In the genomic region with DNA sequence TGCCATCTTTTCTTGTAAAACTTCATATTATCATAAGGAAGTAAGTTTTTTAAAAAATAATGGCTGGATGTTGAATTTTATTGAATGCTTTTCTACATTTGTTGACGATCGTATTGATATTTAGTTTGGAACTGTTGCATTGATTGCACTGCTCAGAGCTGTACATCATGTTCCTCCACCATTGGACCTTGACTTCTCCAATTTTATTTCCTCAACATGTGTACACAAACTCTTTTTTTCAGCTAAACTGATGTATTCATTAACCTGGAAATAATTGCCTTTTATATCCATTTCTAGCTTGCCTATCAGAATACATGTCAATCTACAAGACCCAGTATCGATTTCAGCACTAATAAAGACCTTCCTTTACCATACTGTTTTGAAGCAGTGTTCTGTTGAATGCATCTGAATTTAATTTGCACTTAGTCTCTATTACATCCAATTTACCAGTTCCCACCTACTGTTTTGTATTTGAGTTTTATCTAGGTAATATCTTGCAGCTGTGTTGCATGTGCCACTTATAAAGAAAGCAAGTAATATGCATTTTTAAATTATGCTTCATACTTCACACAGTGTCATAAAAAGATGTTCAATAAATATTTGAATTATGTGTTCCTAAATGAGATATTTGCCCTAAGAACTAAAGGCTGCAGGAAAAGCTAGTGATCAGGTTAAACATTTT, we compare ENCODE assay signal across 30 cellular contexts. TPM values are rescaled to one million over a fixed set of nuclear protein-coding genes. Genes with fewer than 3 reads are reported as not detected.
A peak's percentile ranks its signal among the peaks of the same experiment; 100 is the strongest.
DNase-seq lines count a peak whose midpoint lies in the region; ATAC-seq, FAIRE-seq and TF ChIP-seq lines count a peak whose summit lies in the region.
"Had no signal": no experiment of that assay in that cellular context is flagged by ENCODE, and none has a peak within 500 bp of the region (broad histone marks: within the 10 kb centered on the region; RNA-seq: fewer than 3 reads in every experiment).

No MANE protein-coding gene starts in this region.

- H3K9ac ChIP-seq in DND-41 (ENCODE audit: low read depth, low read length) = no peak overlapping the region
- no peak overlapping the region for H3K9ac ChIP-seq in GM12878 (ENCODE audit: control insufficient read depth, insufficient read depth, low read length)

- BruUV-seq in GM12878 (replicated peaks; lab: Mats Ljungman, UMichigan) = no TSS peak

- peaks cover 8% of the 10 kb centered on the region for H3K36me3 Mint-ChIP-seq in neural crest cell (ENCODE audit: low read depth)
- peaks cover 24 to 27% of the 10 kb centered on the region in 2 donors for H3K36me3 Mint-ChIP-seq in activated naive CD4-positive, alpha-beta T cell treated with anti-CD3 and anti-CD28 coated beads, Interleukin-2, amount 50 U/mL, for 72 hours

- H3K9me3 Mint-ChIP-seq in neural crest cell = no peaks in the 10 kb centered on the region
- no peaks in the 10 kb centered on the region for H3K9me3 Mint-ChIP-seq in activated naive CD4-positive, alpha-beta T cell treated with anti-CD3 and anti-CD28 coated beads, Interleukin-2, amount 50 U/mL, for 72 hours
- H3K9me3 Mint-ChIP-seq: activated B cell treated with CpG ODN at 0.5 μM for 24 hours; activated naive CD8-positive, alpha-beta T cell treated with anti-CD3 and anti-CD28 coated beads, Interleukin-2, amount 10 ng/mL, durations not matched to agents 7 days and 5 days; activated T-cell treated with anti-CD3 and anti-CD28 coated beads, Interleukin-2, amount 50 U/mL, for 4 hours; CD4-positive, alpha-beta T cell; immature natural killer cell; memory B cell had no signal

- WGBS in GM12878 (ENCODE audit: insufficient coverage, insufficient replicate concordance, low lambda C conversion rate, missing lambda C conversion rate) = 98% methylated on average over 3 of the region's 3 CpGs

- H3K27me3 Mint-ChIP-seq in neural crest cell (ENCODE audit: low read depth) = no peaks in the 10 kb centered on the region
- H3K27me3 Mint-ChIP-seq: activated B cell treated with CpG ODN at 0.5 μM for 24 hours; activated CD8-positive, alpha-beta memory T cell treated with anti-CD3 and anti-CD28 coated beads, Interleukin-2, amount 10 ng/mL, durations not matched to agents 7 days and 5 days; activated naive CD8-positive, alpha-beta T cell treated with anti-CD3 and anti-CD28 coated beads, Interleukin-2, amount 10 ng/mL, durations not matched to agents 7 days and 5 days; CD4-positive, alpha-beta T cell; memory B cell had no signal

- peaks cover 52% of the 10 kb centered on the region for H4K20me1 ChIP-seq in DND-41 (ENCODE audit: insufficient read depth, low read length)
- no peaks in the 10 kb centered on the region for H4K20me1 ChIP-seq in GM12878 (ENCODE audit: control insufficient read depth, insufficient read depth)

- H3K27ac ChIP-seq in DND-41 (ENCODE audit: low read length) = no peak overlapping the region
- H3K27ac ChIP-seq in GM12878 (ENCODE audit: control insufficient read depth, insufficient read depth) = no peak overlapping the region
- H3K27ac ChIP-seq: ascending aorta, coronary artery, epithelial cell of prostate, ovary had no signal

- FAIRE-seq in GM12878 (lab: Jason Lieb, UNC) = no peak

- no peak overlapping the region for H3K27ac Mint-ChIP-seq in neural crest cell (ENCODE audit: unreplicated experiment)
- no peak overlapping the region for H3K27ac Mint-ChIP-seq in activated naive CD4-positive, alpha-beta T cell treated with anti-CD3 and anti-CD28 coated beads, Interleukin-2, amount 50 U/mL, for 72 hours
- H3K27ac Mint-ChIP-seq: activated B cell treated with CpG ODN at 0.5 μM for 24 hours; activated CD8-positive, alpha-beta memory T cell treated with anti-CD3 and anti-CD28 coated beads, Interleukin-2, amount 10 ng/mL, durations not matched to agents 7 days and 5 days; activated naive CD8-positive, alpha-beta T cell treated with anti-CD3 and anti-CD28 coated beads, Interleukin-2, amount 10 ng/mL, durations not matched to agents 7 days and 5 days; CD4-positive, alpha-beta T cell; memory B cell had no signal

- SMC1A ChIA-PET in GM12878 (lab: Charles Lee; ENCODE audit: uncharacterized antibody, unreplicated experiment) = interaction anchor here (0.6 to 1.8 kb wide), 8 partner anchors 17 to 823 kb away, joined by 3 to 7 read pairs (median 3); no protein-coding TSS in a partner anchor

- no peak overlapping the region for H2AFZ ChIP-seq in DND-41 (ENCODE audit: low read depth, low read length)
- no peak overlapping the region for H2AFZ ChIP-seq in GM12878 (ENCODE audit: control insufficient read depth, low read depth, low read length)

- RAD21 ChIA-PET in GM12878 (lab: Charles Lee; ENCODE audit: unreplicated experiment) = interaction anchor here (0.7 to 1.6 kb wide), 3 partner anchors 101 to 629 kb away, joined by 3 read pairs; no protein-coding TSS in a partner anchor

- in situ Hi-C loops in GM12878 (cut with MboI) = no loop called here
- in situ Hi-C loops in G401 (cut with HindIII; ENCODE audit: low sequenced_read_pairs) = no loop called here

- intact Hi-C loops in GM12878 (cut with micrococcal nuclease; ENCODE audit: unreplicated experiment) = no loop called here

- no peak for ATAC-seq in DND-41 (ENCODE audit: insufficient read depth, low read depth)
- no peak for ATAC-seq in GM12878
- no peak for ATAC-seq in activated naive CD4-positive, alpha-beta T cell treated with anti-CD3 and anti-CD28 coated beads, Interleukin-2, amount 50 U/mL, for 72 hours
- no peak for ATAC-seq in HG02840 (IDR thresholded peaks at IDR 0.05; ENCODE audit: low FRiP score, unreplicated experiment)
- ATAC-seq: activated CD8-positive, alpha-beta memory T cell treated with anti-CD3 and anti-CD28 coated beads, Interleukin-2, amount 10 ng/mL, durations not matched to agents 7 days and 5 days; activated T-cell treated with anti-CD3 and anti-CD28 coated beads, Interleukin-2, amount 50 U/mL, for 4 hours had no signal

- H3K4me1 Mint-ChIP-seq in neural crest cell = peaks cover 37% of the 10 kb centered on the region

- H3K9me3 ChIP-seq in DND-41 (ENCODE audit: insufficient read depth, low read length, severe bottlenecking) (no peaks in the 10 kb centered on the region), GM12878 (replicated peaks; ENCODE audit: control insufficient read depth, insufficient read depth, low read length) (no peaks in the 10 kb centered on the region)
- H3K9me3 ChIP-seq: ascending aorta, HAP-1, ovary had no signal

- TF ChIP-seq EP300 in GM12878 (IDR thresholded peaks at IDR 0.05; ENCODE audit: borderline replicate concordance in 1 of 2, control insufficient read depth in 1 of 2, low read depth in 2 of 2, low read length in 2 of 2) = no peak

- peak overlapping the region; percentile 3 for H3K4me3 Mint-ChIP-seq in neural crest cell
- H3K4me3 Mint-ChIP-seq: activated B cell treated with CpG ODN at 0.5 μM for 24 hours; activated CD8-positive, alpha-beta memory T cell treated with anti-CD3 and anti-CD28 coated beads, Interleukin-2, amount 10 ng/mL, durations not matched to agents 7 days and 5 days; activated naive CD8-positive, alpha-beta T cell treated with anti-CD3 and anti-CD28 coated beads, Interleukin-2, amount 10 ng/mL, durations not matched to agents 7 days and 5 days; activated T-cell treated with anti-CD3 and anti-CD28 coated beads, Interleukin-2, amount 50 U/mL, for 4 hours; CD4-positive, alpha-beta T cell; immature natural killer cell; memory B cell had no signal

- no peak for DNase-seq in DND-41
- DNase-seq in NCI-H2081 (lab: John Stamatoyannopoulos, UW) = peak; percentile 56 to 92
- no peak for DNase-seq in GM12878 (ENCODE audit: low read depth, low spot score)
- DNase-seq in neural crest cell (ENCODE audit: low read depth, low spot score) = no peak
- no peak for DNase-seq in G401 (ENCODE audit: low spot score)
- no peak for DNase-seq in activated naive CD4-positive, alpha-beta T cell treated with anti-CD3 and anti-CD28 coated beads, Interleukin-2, amount 50 U/mL, for 72 hours (ENCODE audit: low spot score in 2 of 2)
- DNase-seq: activated B cell treated with CpG ODN at 0.5 μM for 24 hours; activated CD4-positive, alpha-beta T cell treated with anti-CD3 and anti-CD28 coated beads, Interleukin-2, amount 50 U/mL, for 4 hours; activated CD8-positive, alpha-beta memory T cell treated with anti-CD3 and anti-CD28 coated beads, Interleukin-2, amount 10 ng/mL, durations not matched to agents 7 days and 5 days; activated gamma-delta T cell; activated naive CD8-positive, alpha-beta T cell treated with anti-CD3 and anti-CD28 coated beads, Interleukin-2, amount 10 ng/mL, durations not matched to agents 7 days and 5 days; activated T-cell treated with anti-CD3 and anti-CD28 coated beads, Interleukin-2, amount 50 U/mL, for 4 hours; CD4-positive, alpha-beta T cell; effector CD8-positive, alpha-beta T cell; EL; immature natural killer cell; Karpas-422; NCI-H187; NCI-H345; NCI-H82; ovary; stimulated activated CD4-positive, alpha-beta T cell treated with anti-CD3 and anti-CD28 coated beads, Interleukin-1b, Interleukin-23, amount 100 ng/mL, for 48 hours; stimulated activated naive CD4-positive, alpha-beta T cell treated with Interleukin-2 at 50 U/mL for 16 hours had no signal

- H3K4me3 ChIP-seq in DND-41 (ENCODE audit: low read depth in 1 of 2, low read length in 2 of 2) = no peak overlapping the region
- H3K4me3 ChIP-seq in GM12878 = 0 out of 2 replicates have a peak overlapping the region, but pooled peaks have one; percentile 8
- H3K4me3 ChIP-seq: ascending aorta, coronary artery, HAP-1, ovary, smooth muscle cell had no signal

- H3K4me1 ChIP-seq in DND-41 (ENCODE audit: insufficient read depth, low read length) (peaks cover 34% of the 10 kb centered on the region), GM12878 (ENCODE audit: control insufficient read depth, insufficient read depth, low read length) (0 out of 2 replicates have a peak, but pooled peaks cover 3% of the 10 kb centered on the region)

- POLR2A ChIA-PET in GM12878 (lab: Charles Lee) = interaction anchor here (1.3 kb wide), 1 partner anchor 12 kb away, joined by 3 read pairs; no protein-coding TSS in a partner anchor

- no peak for TF ChIP-seq POLR2A in GM12878 (IDR thresholded peaks at IDR 0.05; ENCODE audit: low read depth, low read length)

- no peak for TF ChIP-seq CTCF in DND-41 (IDR thresholded peaks at IDR 0.05; ENCODE audit: borderline replicate concordance, extremely low read depth, low read length, poor library complexity, severe bottlenecking)
- no peak for TF ChIP-seq CTCF in GM12878 (IDR thresholded peaks at IDR 0.05 in 2 of 3, conservative IDR thresholded peaks at IDR 0.05 in 1 of 3; ENCODE audit: control insufficient read depth in 2 of 3, extremely low read depth in 1 of 3, insufficient read depth in 1 of 3, low read depth in 3 of 3, low read length in 3 of 3)
- TF ChIP-seq CTCF in neural crest cell (conservative IDR thresholded peaks at IDR 0.05) = no peak

- H3K27me3 ChIP-seq in DND-41 (ENCODE audit: insufficient read depth, low read length, poor library complexity) = no peaks in the 10 kb centered on the region
- H3K27me3 ChIP-seq in GM12878 (replicated peaks in 1 of 2; ENCODE audit: control insufficient read depth in 2 of 2, insufficient read depth in 2 of 2, low read length in 1 of 2) = no peaks in the 10 kb centered on the region
- H3K27me3 ChIP-seq: ascending aorta, ovary had no signal

- H3K79me2 ChIP-seq in DND-41 (ENCODE audit: insufficient read depth, low read length) (peaks cover 94% of the 10 kb centered on the region), GM12878 (ENCODE audit: control insufficient read depth, insufficient read depth, low read length) (peaks cover 67% of the 10 kb centered on the region)

- CTCF ChIA-PET in GM12878 (lab: Yijun Ruan, JAX) = interaction anchor here (0.8 to 1.2 kb wide), 3 partner anchors 31 to 100 kb away, joined by 3 read pairs; no protein-coding TSS in a partner anchor

- H3K4me2 ChIP-seq in DND-41 (ENCODE audit: insufficient read depth, low read length) = peak overlapping the region; percentile 2; the same call in 1 of the 2 replicates
- H3K4me2 ChIP-seq in GM12878 (ENCODE audit: control insufficient read depth, insufficient read depth) = no peak overlapping the region
- H3K4me2 ChIP-seq: smooth muscle cell had no signal

- no peak for TF ChIP-seq RAD21 in GM12878 (IDR thresholded peaks at IDR 0.05; ENCODE audit: insufficient read depth, low read depth, low read length)

- peaks cover 30% of the 10 kb centered on the region for H3K36me3 ChIP-seq in DND-41 (ENCODE audit: insufficient read depth, low read length)
- peaks cover 0 to 5% of the 10 kb centered on the region in 2 experiments; a peak in 1 of 4 replicates for H3K36me3 ChIP-seq in GM12878 (ENCODE audit: control insufficient read depth in 2 of 2, insufficient read depth in 2 of 2, low read length in 1 of 2)
- H3K36me3 ChIP-seq: ovary had no signal

RNA-seq across cellular contexts. Expression of gene CEP57, which starts 5.5 kb away (rescaled TPM):
- total RNA-seq in GM12878 (2013; cell fraction: nucleolus; rRNA removed) = 223 and 235 TPM in 2 replicates
- total RNA-seq in GM12878 (2014; rRNA removed) (45.9 and 60.1 TPM in 2 replicates), GM12878 (2014; rRNA removed; fragmentation: Illumina TruSeq; extraction: Trizol) (69.5 and 73.4 TPM in 2 replicates), GM12878 (2021) (52.3 and 54.1 TPM in 2 replicates), neural crest cell (81.7 and 82.0 TPM in 2 replicates)
- polyA plus RNA-seq in GM12878 (2011; ENCODE audit: low read depth) = 26.0 TPM
- polyA plus RNA-seq in GM12878 (2011; rRNA removed) (85.4 and 144 TPM in 2 replicates), GM12878 (2014; fragmentation: Illumina TruSeq; extraction: Trizol) (61.3 and 82.6 TPM in 2 replicates), GM12878 (2014; fragmentation: Nextera tagmentation; extraction: Ambion mirVana) (10 to 100 TPM; 19.4 to 25.8 TPM), GM12878 (2014; rRNA removed) (34.7 and 43.0 TPM in 2 replicates), GM12878 (2016; fragmentation: Nextera tagmentation; extraction: Ambion mirVana) (10 to 100 TPM; 70.4 to 77.0 TPM)
- 30.5 and 40.4 TPM in 2 replicates for polyA plus RNA-seq in GM12878 (2011; cell fraction: cytosol; rRNA removed)
- 74.9 and 83.5 TPM in 2 replicates for polyA plus RNA-seq in GM12878 (2011; cell fraction: nucleus; rRNA removed)
- 40.4 and 54.5 TPM in 2 replicates for polyA plus RNA-seq in GM12878 (2012)
- 43.2 and 68.8 TPM in 2 replicates for polyA minus RNA-seq in GM12878 (2011; rRNA and poly(A)+ RNA removed)
- polyA minus RNA-seq in GM12878 (2011; cell fraction: cytosol; rRNA and poly(A)+ RNA removed) = 18.0 and 28.1 TPM in 2 replicates
- polyA minus RNA-seq in GM12878 (2011; cell fraction: nucleus; rRNA and poly(A)+ RNA removed) = 38.1 and 47.7 TPM in 2 replicates
- total RNA-seq in G401 (2014; rRNA removed; shearing (Covaris generic)) = 62.0 and 62.8 TPM in 2 replicates
- 100 to 1,000 TPM; 117 to 158 TPM for total RNA-seq in activated naive CD4-positive, alpha-beta T cell treated with anti-CD3 and anti-CD28 coated beads, Interleukin-2, amount 50 U/mL, for 72 hours

RNA-seq across cellular contexts. Expression of gene FAM76B, which starts 6.2 kb away (rescaled TPM):
- 197 and 200 TPM in 2 replicates for total RNA-seq in GM12878 (2013; cell fraction: nucleolus; rRNA removed)
- total RNA-seq in GM12878 (2014; rRNA removed) = 23.2 and 27.8 TPM in 2 replicates
- 43.9 and 46.1 TPM in 2 replicates for total RNA-seq in GM12878 (2014; rRNA removed; fragmentation: Illumina TruSeq; extraction: Trizol)
- 28.5 and 29.1 TPM in 2 replicates for total RNA-seq in GM12878 (2021)
- 16.3 TPM for polyA plus RNA-seq in GM12878 (2011; ENCODE audit: low read depth)
- polyA plus RNA-seq in GM12878 (2011; rRNA removed) = 56.8 and 101 TPM in 2 replicates
- polyA plus RNA-seq in GM12878 (2011; cell fraction: cytosol; rRNA removed) = 16.9 TPM in 2 replicates
- polyA plus RNA-seq in GM12878 (2011; cell fraction: nucleus; rRNA removed) = 88.4 and 119 TPM in 2 replicates
- 26.7 and 28.5 TPM in 2 replicates for polyA plus RNA-seq in GM12878 (2012)
- 32.5 and 47.7 TPM in 2 replicates for polyA plus RNA-seq in GM12878 (2014; fragmentation: Illumina TruSeq; extraction: Trizol)
- 10 to 100 TPM; 13.5 to 16.6 TPM for polyA plus RNA-seq in GM12878 (2014; fragmentation: Nextera tagmentation; extraction: Ambion mirVana)
- polyA plus RNA-seq in GM12878 (2014; rRNA removed) = 23.4 and 29.7 TPM in 2 replicates
- polyA plus RNA-seq in GM12878 (2016; fragmentation: Nextera tagmentation; extraction: Ambion mirVana) = 10 to 100 TPM; 24.9 to 25.5 TPM
- 23.9 and 33.1 TPM in 2 replicates for polyA minus RNA-seq in GM12878 (2011; rRNA and poly(A)+ RNA removed)
- 13.6 and 27.4 TPM in 2 replicates for polyA minus RNA-seq in GM12878 (2011; cell fraction: cytosol; rRNA and poly(A)+ RNA removed)
- polyA minus RNA-seq in GM12878 (2011; cell fraction: nucleus; rRNA and poly(A)+ RNA removed) = 48.4 and 73.5 TPM in 2 replicates
- 45.3 and 52.6 TPM in 2 replicates for total RNA-seq in neural crest cell
- 11.4 and 13.1 TPM in 2 replicates for total RNA-seq in G401 (2014; rRNA removed; shearing (Covaris generic))
- total RNA-seq in activated naive CD4-positive, alpha-beta T cell treated with anti-CD3 and anti-CD28 coated beads, Interleukin-2, amount 50 U/mL, for 72 hours = 10 to 100 TPM; 51.2 to 85.2 TPM

Comparison
In these comparisons a context has a peak if more than half of its experiments do, and no peak if none do; other contexts are left out.
1. DNase-seq: peak in NCI-H2081 (2 of 2); none in DND-41 (single experiment), GM12878 (single experiment), neural crest cell (single experiment), G401 (single experiment) and activated naive CD4-positive, alpha-beta T cell treated with anti-CD3 and anti-CD28 coated beads, Interleukin-2, amount 50 U/mL, for 72 hours (0 of 2).